ENCODE assay signal across 1 cellular context in genomic region chr13:74761794-74762193, GRCh38.
TF ChIP-seq lines count a peak whose summit lies in the region.

No MANE protein-coding gene starts in this region.

TF ChIP-seq in SK-N-SH, 30 proteins besides CTCF, POLR2A, EP300 and RAD21 (continued from another document):
- no peak for TF ChIP-seq REST (IDR thresholded peaks at IDR 0.05; ENCODE audit: low read depth, low read length)
- TF ChIP-seq YY1 (IDR thresholded peaks at IDR 0.05; ENCODE audit: low read depth), result no peak
- no peak for TF ChIP-seq SIN3A (IDR thresholded peaks at IDR 0.05; ENCODE audit: borderline replicate concordance, low read depth, low read length)
- TF ChIP-seq, protein P1, sequence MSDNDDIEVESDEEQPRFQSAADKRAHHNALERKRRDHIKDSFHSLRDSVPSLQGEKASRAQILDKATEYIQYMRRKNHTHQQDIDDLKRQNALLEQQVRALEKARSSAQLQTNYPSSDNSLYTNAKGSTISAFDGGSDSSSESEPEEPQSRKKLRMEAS (IDR thresholded peaks at IDR 0.05; ENCODE audit: low read depth), result no peak
- no peak for TF ChIP-seq JUND (IDR thresholded peaks at IDR 0.05)
- no peak for TF ChIP-seq GABPA (IDR thresholded peaks at IDR 0.05; ENCODE audit: low read depth)
- TF ChIP-seq TCF12 (IDR thresholded peaks at IDR 0.05), result peak; percentile 78
- no peak for TF ChIP-seq FOXM1 (IDR thresholded peaks at IDR 0.05; ENCODE audit: low read depth)
- no peak for TF ChIP-seq FOXJ3 (CRISPR knock-in tag; IDR thresholded peaks at IDR 0.05)
- no peak for TF ChIP-seq ZBTB33 (IDR thresholded peaks at IDR 0.05; ENCODE audit: borderline replicate concordance, low read depth)
- TF ChIP-seq MEF2A (IDR thresholded peaks at IDR 0.05; ENCODE audit: borderline replicate concordance, low read depth), result no peak
- TF ChIP-seq, protein P2, sequence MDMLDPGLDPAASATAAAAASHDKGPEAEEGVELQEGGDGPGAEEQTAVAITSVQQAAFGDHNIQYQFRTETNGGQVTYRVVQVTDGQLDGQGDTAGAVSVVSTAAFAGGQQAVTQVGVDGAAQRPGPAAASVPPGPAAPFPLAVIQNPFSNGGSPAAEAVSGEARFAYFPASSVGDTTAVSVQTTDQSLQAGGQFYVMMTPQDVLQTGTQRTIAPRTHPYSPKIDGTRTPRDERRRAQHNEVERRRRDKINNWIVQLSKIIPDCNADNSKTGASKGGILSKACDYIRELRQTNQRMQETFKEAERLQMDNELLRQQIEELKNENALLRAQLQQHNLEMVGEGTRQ (IDR thresholded peaks at IDR 0.05; ENCODE audit: borderline replicate concordance, low read depth, low read length), result no peak
- 0 out of 2 replicates have a peak, but pooled peaks have one; percentile 5 for TF ChIP-seq SMC3 (IDR thresholded peaks at IDR 0.05; ENCODE audit: low read depth, low read length)
- TF ChIP-seq RFX5 (IDR thresholded peaks at IDR 0.05; ENCODE audit: low read length), result no peak
- no peak for TF ChIP-seq RCOR1 (IDR thresholded peaks at IDR 0.05; ENCODE audit: low read length)
- TF ChIP-seq NRF1 (IDR thresholded peaks at IDR 0.05; ENCODE audit: low read depth, low read length), result no peak
- no peak for TF ChIP-seq TAF1 (IDR thresholded peaks at IDR 0.05; ENCODE audit: borderline replicate concordance, low read depth, low read length)
- no peak for TF ChIP-seq GATA2 (CRISPR knock-in tag; IDR thresholded peaks at IDR 0.05)
- peak; percentile 34; the same call in 1 of the 2 replicates for TF ChIP-seq TEAD4 (IDR thresholded peaks at IDR 0.05; ENCODE audit: borderline replicate concordance, insufficient read depth)
- TF ChIP-seq, protein P3, sequence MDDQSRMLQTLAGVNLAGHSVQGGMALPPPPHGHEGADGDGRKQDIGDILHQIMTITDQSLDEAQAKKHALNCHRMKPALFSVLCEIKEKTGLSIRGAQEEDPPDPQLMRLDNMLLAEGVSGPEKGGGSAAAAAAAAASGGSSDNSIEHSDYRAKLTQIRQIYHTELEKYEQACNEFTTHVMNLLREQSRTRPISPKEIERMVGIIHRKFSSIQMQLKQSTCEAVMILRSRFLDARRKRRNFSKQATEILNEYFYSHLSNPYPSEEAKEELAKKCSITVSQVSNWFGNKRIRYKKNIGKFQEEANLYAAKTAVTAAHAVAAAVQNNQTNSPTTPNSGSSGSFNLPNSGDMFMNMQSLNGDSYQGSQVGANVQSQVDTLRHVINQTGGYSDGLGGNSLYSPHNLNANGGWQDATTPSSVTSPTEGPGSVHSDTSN (IDR thresholded peaks at IDR 0.05), result 0 out of 2 replicates have a peak, but pooled peaks have one; percentile 8
